ENCODE assay signal across 22 cellular contexts in genomic region chr4:84171871-84172270, GRCh38.
DNase-seq lines count a peak whose midpoint lies in the region; ATAC-seq and TF ChIP-seq lines count a peak whose summit lies in the region.
"Had no signal": no experiment of that assay in that cellular context is flagged by ENCODE, and none has a peak within 500 bp of the region (broad histone marks: within the 10 kb centered on the region; RNA-seq: fewer than 3 reads in every experiment).

No MANE protein-coding gene starts in this region.

- no peaks in the 10 kb centered on the region for H3K27me3 Mint-ChIP-seq in WTC11 (ENCODE audit: low read depth)
- H3K27me3 Mint-ChIP-seq: CD4-positive, CD25-positive, alpha-beta regulatory T cell; CD8-positive, alpha-beta memory T cell had no signal

- no peak for TF ChIP-seq POLR2A in HCT116 (IDR thresholded peaks at IDR 0.05; ENCODE audit: borderline replicate concordance, extremely low read depth, insufficient read depth, insufficient read length)
- no peak for TF ChIP-seq POLR2A in NB4 (IDR thresholded peaks at IDR 0.05; ENCODE audit: extremely low read depth, insufficient read length)

- H3K4me1 ChIP-seq in HCT116 (ENCODE audit: control insufficient read depth in 1 of 2, insufficient read depth in 2 of 2, low read length in 2 of 2), result no peaks in the 10 kb centered on the region
- H3K4me1 ChIP-seq: BE2C had no signal

- no peak overlapping the region for H3K4me3 Mint-ChIP-seq in WTC11
- H3K4me3 Mint-ChIP-seq: CD4-positive, CD25-positive, alpha-beta regulatory T cell; CD8-positive, alpha-beta memory T cell; HFFc6 had no signal

- H3K27ac Mint-ChIP-seq in WTC11, result no peak overlapping the region
- H3K27ac Mint-ChIP-seq: CD4-positive, CD25-positive, alpha-beta regulatory T cell; CD8-positive, alpha-beta memory T cell; HFFc6 had no signal

- no peak overlapping the region for H3K9ac ChIP-seq in HCT116 (ENCODE audit: low read length)
- H3K9ac ChIP-seq: GM23248 had no signal

- H3K27me3 ChIP-seq in HCT116 (ENCODE audit: insufficient read depth, low read length), result no peaks in the 10 kb centered on the region
- H3K27me3 ChIP-seq: BE2C had no signal

- intact Hi-C loops in HCT116 (cut with micrococcal nuclease), result no loop called here

- peaks cover 3% of the 10 kb centered on the region for H3K4me1 Mint-ChIP-seq in WTC11
- H3K4me1 Mint-ChIP-seq: CD4-positive, CD25-positive, alpha-beta regulatory T cell; CD8-positive, alpha-beta memory T cell had no signal

- no peaks in the 10 kb centered on the region for H3K9me2 ChIP-seq in HCT116 (ENCODE audit: insufficient read depth)

- H3K4me2 ChIP-seq in HCT116 (ENCODE audit: low read length), result no peak overlapping the region

- H2AFZ ChIP-seq in HCT116 (ENCODE audit: low read depth, low read length, poor library complexity, severe bottlenecking), result no peak overlapping the region
- H2AFZ ChIP-seq: GM23248 had no signal

- no TSS peak for BruUV-seq in HCT116 (replicated peaks; lab: Mats Ljungman, UMichigan)

- TF ChIP-seq CTCF in HCT116 (IDR thresholded peaks at IDR 0.05 in 2 of 3, conservative IDR thresholded peaks at IDR 0.05 in 1 of 3; ENCODE audit: borderline replicate concordance in 1 of 3, insufficient read depth in 1 of 3, low read depth in 2 of 3, low read length in 2 of 3) (no peak), NB4 (IDR thresholded peaks at IDR 0.05; ENCODE audit: low read depth, low read length) (no peak), WTC11 (IDR thresholded peaks at IDR 0.05) (no peak), epithelial cell of esophagus (IDR thresholded peaks at IDR 0.05; ENCODE audit: insufficient read depth, low read depth, low read length, missing control alignments) (no peak)

- no peak for TF ChIP-seq RAD21 in HCT116 (IDR thresholded peaks at IDR 0.05; ENCODE audit: low read depth)

- no peaks in the 10 kb centered on the region for H3K36me3 ChIP-seq in HCT116 (ENCODE audit: control insufficient read depth in 1 of 2, insufficient read depth in 2 of 2, low read length in 2 of 2)
- H3K36me3 ChIP-seq: BE2C had no signal

- no peaks in the 10 kb centered on the region for H3K9me3 ChIP-seq in HCT116 (ENCODE audit: control insufficient read depth in 1 of 2, insufficient read depth in 1 of 2, low read depth in 1 of 2, low read length in 2 of 2)
- H3K9me3 ChIP-seq: BE2C had no signal

- 0 out of 2 replicates have a peak, but pooled peaks have one; percentile 34 for ATAC-seq in HCT116
- no peak for ATAC-seq in WTC11
- no peak for ATAC-seq in HG03135 (IDR thresholded peaks at IDR 0.05; ENCODE audit: unreplicated experiment)
- ATAC-seq: GM12878 had no signal

- no peak overlapping the region for H3K27ac ChIP-seq in HCT116 (ENCODE audit: low read depth, low read length)
- H3K27ac ChIP-seq: GM23248 had no signal

- RAD21 ChIA-PET in HCT116 (lab: Charles Lee; ENCODE audit: low non-redundant PET in 1 of 2, low total read pairs in 2 of 2, uncharacterized antibody in 2 of 2, unreplicated experiment in 2 of 2), result no interaction called here

- DNase-seq in HCT116 (ENCODE audit: low read depth, low spot score), result no peak
- peak; percentile 2 for DNase-seq in NB4 (ENCODE audit: low read depth)
- DNase-seq in WTC11 (ENCODE audit: low spot score), result no peak
- peak; percentile 62 for DNase-seq in epithelial cell of esophagus (ENCODE audit: low read depth)
- no peak for DNase-seq in 8988T
- DNase-seq in MV-4-11 (lab: John Stamatoyannopoulos, UW), result no peak
- DNase-seq: ACHN; BE2C; C1 segment of cervical spinal cord; CD4-positive, CD25-positive, alpha-beta regulatory T cell; CD8-positive, alpha-beta memory T cell; COR-L47; DMS 273 treated with DMSO at 0.1 percent for 48 hours; DMS53; DND-41; EL; GM23248; HCEC 1CT; HFFc6; IMR-90 had no signal

- CTCF ChIA-PET in HCT116 (lab: Charles Lee) (no interaction called here), WTC11 (lab: Charles Lee) (no interaction called here)

- H4K20me1 ChIP-seq in HCT116 (ENCODE audit: insufficient read depth), result no peaks in the 10 kb centered on the region

- peaks cover 15% of the 10 kb centered on the region; the same call in 1 of the 2 replicates for H3K9me3 Mint-ChIP-seq in WTC11
- H3K9me3 Mint-ChIP-seq: HFFc6 had no signal

- POLR2A ChIA-PET in HCT116 (lab: Charles Lee), result no interaction called here
- POLR2A ChIA-PET in WTC11 (lab: Charles Lee), result no interaction called here

- H3K36me3 Mint-ChIP-seq in WTC11, result no peaks in the 10 kb centered on the region
- H3K36me3 Mint-ChIP-seq: CD4-positive, CD25-positive, alpha-beta regulatory T cell; CD8-positive, alpha-beta memory T cell had no signal

- H3K4me3 ChIP-seq in HCT116 (replicated peaks in 1 of 2; ENCODE audit: low read depth in 1 of 2, low read length in 2 of 2) (no peak overlapping the region), NB4 (ENCODE audit: low read depth, low read length) (no peak overlapping the region), epithelial cell of esophagus (ENCODE audit: low read length) (no peak overlapping the region)
- H3K4me3 ChIP-seq: GM12878, GM23248 had no signal

- H3K79me2 ChIP-seq in HCT116 (ENCODE audit: insufficient read depth, low read length), result no peaks in the 10 kb centered on the region

TF ChIP-seq in HCT116, 20 proteins besides CTCF, POLR2A, EP300 and RAD21 (continues in another document):
- TF ChIP-seq CBX3 (IDR thresholded peaks at IDR 0.05; ENCODE audit: low read depth), result no peak
- TF ChIP-seq SP1 (IDR thresholded peaks at IDR 0.05; ENCODE audit: low read depth), result no peak
- TF ChIP-seq TCF7L2 (IDR thresholded peaks at IDR 0.05; ENCODE audit: borderline replicate concordance, extremely low read depth, insufficient read depth, insufficient read length), result no peak
- no peak for TF ChIP-seq EZH2 (IDR thresholded peaks at IDR 0.05)
- no peak for TF ChIP-seq SIN3A (IDR thresholded peaks at IDR 0.05; ENCODE audit: low read depth)
- no peak for TF ChIP-seq ELF1 (IDR thresholded peaks at IDR 0.05; ENCODE audit: borderline replicate concordance, low read depth)
- no peak for TF ChIP-seq YY1 (IDR thresholded peaks at IDR 0.05; ENCODE audit: extremely low read depth, insufficient replicate concordance, low read depth, low read length)
- TF ChIP-seq EZH2phosphoT487 (IDR thresholded peaks at IDR 0.05; ENCODE audit: borderline replicate concordance), result no peak
- no peak for TF ChIP-seq ATF3 (IDR thresholded peaks at IDR 0.05)
- no peak for TF ChIP-seq ZNF274 (IDR thresholded peaks at IDR 0.05; ENCODE audit: low read depth, low read length)
- TF ChIP-seq POLR2AphosphoS5 (IDR thresholded peaks at IDR 0.05; ENCODE audit: low read depth, low read length), result no peak
- TF ChIP-seq MAX (IDR thresholded peaks at IDR 0.05), result no peak

TF ChIP-seq in WTC11, 78 proteins besides CTCF, POLR2A, EP300 and RAD21:
- peak; percentile 45 for TF ChIP-seq USF2 (CRISPR knock-in tag; IDR thresholded peaks at IDR 0.05)
- TF ChIP-seq PRRX2 (CRISPR knock-in tag; IDR thresholded peaks at IDR 0.05), result no peak
- no peak for TF ChIP-seq GTF2I (CRISPR knock-in tag; conservative IDR thresholded peaks at IDR 0.05)
- no peak for TF ChIP-seq CBFB (CRISPR knock-in tag; IDR thresholded peaks at IDR 0.05; ENCODE audit: low read depth)
- TF ChIP-seq ATF1 (CRISPR knock-in tag; IDR thresholded peaks at IDR 0.05), result no peak
- no peak for TF ChIP-seq NR3C1 (CRISPR knock-in tag; conservative IDR thresholded peaks at IDR 0.05; ENCODE audit: low read depth)
- TF ChIP-seq ZBTB43 (CRISPR knock-in tag; IDR thresholded peaks at IDR 0.05), result no peak

Comparison
In these comparisons a context has a peak if more than half of its experiments do, and no peak if none do; other contexts are left out.
1. DNase-seq: peak in NB4 (single experiment) and epithelial cell of esophagus (single experiment); none in HCT116 (single experiment), WTC11 (single experiment), 8988T (single experiment) and MV-4-11 (single experiment).